8 cellular contexts compared by ENCODE assay signal in the genomic region with DNA sequence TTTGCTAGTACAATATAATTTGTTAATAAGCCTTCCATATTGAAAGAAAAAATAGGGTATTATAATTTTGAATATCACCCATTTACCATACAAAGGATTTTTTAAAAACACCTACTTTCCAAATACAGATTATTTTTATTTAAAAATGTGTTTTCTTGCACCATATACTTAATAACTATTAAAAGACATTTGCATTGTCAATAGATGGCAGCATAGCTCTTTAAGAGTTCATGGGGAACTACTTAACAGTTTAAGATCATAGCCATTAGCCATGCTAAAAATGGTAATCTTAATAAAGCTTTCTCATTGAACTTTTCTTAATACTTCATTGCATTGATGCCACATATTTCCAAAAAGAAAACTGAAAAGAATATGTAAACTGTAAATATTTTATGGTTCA.
DNase-seq lines count a peak whose midpoint lies in the region; TF ChIP-seq lines count a peak whose summit lies in the region.

No MANE protein-coding gene starts in this region.

- CTCF ChIA-PET in mammary epithelial cell (lab: Charles Lee; ENCODE audit: low non-redundant PET): interaction anchor here (0.7 kb wide), 1 partner anchor 1145 kb away, joined by 3 read pairs; no protein-coding TSS in a partner anchor
- CTCF ChIA-PET in activated CD4-positive, alpha-beta memory T cell treated with anti-CD3 and anti-CD28 coated beads, Interleukin-2, amount 10 ng/mL, durations not matched to agents 7 days and 5 days (lab: Charles Lee): no interaction called here

- H3K27me3 ChIP-seq in mammary epithelial cell (ENCODE audit: insufficient read depth, low read length): no peaks in the 10 kb centered on the region
- H3K27me3 ChIP-seq in neural cell (ENCODE audit: insufficient read depth, low read depth, low read length): no peaks in the 10 kb centered on the region

- dilution Hi-C loops in mammary epithelial cell (cut with HindIII; ENCODE audit: low sequenced_read_pairs): no loop called here

- no peaks in the 10 kb centered on the region for H3K27me3 Mint-ChIP-seq in activated CD4-positive, alpha-beta memory T cell treated with anti-CD3 and anti-CD28 coated beads, Interleukin-2, amount 10 ng/mL, durations not matched to agents 7 days and 5 days

- no peaks in the 10 kb centered on the region for H3K9me3 ChIP-seq in mammary epithelial cell (replicated peaks; ENCODE audit: insufficient read depth, low read length)
- H3K9me3 ChIP-seq in neural cell (ENCODE audit: low read length): no peaks in the 10 kb centered on the region

- H3K36me3 Mint-ChIP-seq in activated CD4-positive, alpha-beta memory T cell treated with anti-CD3 and anti-CD28 coated beads, Interleukin-2, amount 10 ng/mL, durations not matched to agents 7 days and 5 days (ENCODE audit: low read depth): no peaks in the 10 kb centered on the region

- TF ChIP-seq EP300 in neural cell (conservative IDR thresholded peaks at IDR 0.05; ENCODE audit: poor library complexity, severe bottlenecking): no peak

- peak; percentile 1 for DNase-seq in NCI-H2029 (lab: John Stamatoyannopoulos, UW)
- peak; percentile 21 for DNase-seq in mammary epithelial cell
- DNase-seq in NOMO-1 treated with dmso at 0.1 percent for 144 hours (lab: John Stamatoyannopoulos, UW; ENCODE audit: unreplicated experiment): no peak
- no peak for DNase-seq in GF-D8 (lab: John Stamatoyannopoulos, UW)
- DNase-seq in activated CD4-positive, alpha-beta memory T cell treated with anti-CD3 and anti-CD28 coated beads, Interleukin-2, amount 10 ng/mL, durations not matched to agents 7 days and 5 days: no peak
- no peak for DNase-seq in NCI-H2227 (lab: John Stamatoyannopoulos, UW; ENCODE audit: unreplicated experiment)

- H3K9ac ChIP-seq in mammary epithelial cell (ENCODE audit: insufficient read depth, low read length): no peak overlapping the region
- H3K9ac ChIP-seq in neural cell (ENCODE audit: low read length): no peak overlapping the region

- H3K4me1 ChIP-seq in mammary epithelial cell (ENCODE audit: insufficient read depth, low read length): no peaks in the 10 kb centered on the region

- no peak overlapping the region for H3K4me2 ChIP-seq in mammary epithelial cell (ENCODE audit: insufficient read depth, low read depth, low read length)
- H3K4me2 ChIP-seq in neural cell (ENCODE audit: low read length): no peak overlapping the region

- no peaks in the 10 kb centered on the region for H4K20me1 ChIP-seq in mammary epithelial cell (ENCODE audit: insufficient read depth, low read length)
- H4K20me1 ChIP-seq in neural cell (ENCODE audit: insufficient read depth): no peaks in the 10 kb centered on the region

- no peaks in the 10 kb centered on the region for H3F3A ChIP-seq in neural cell (ENCODE audit: insufficient read depth, low read length, poor library complexity, severe bottlenecking)

- H3K9me2 ChIP-seq in neural cell (ENCODE audit: insufficient read depth, low read length): no peaks in the 10 kb centered on the region

- BruUV-seq in mammary epithelial cell (replicated peaks; lab: Mats Ljungman, UMichigan): no TSS peak

- no peaks in the 10 kb centered on the region for H3K4me1 Mint-ChIP-seq in activated CD4-positive, alpha-beta memory T cell treated with anti-CD3 and anti-CD28 coated beads, Interleukin-2, amount 10 ng/mL, durations not matched to agents 7 days and 5 days

- H3K9me3 Mint-ChIP-seq in activated CD4-positive, alpha-beta memory T cell treated with anti-CD3 and anti-CD28 coated beads, Interleukin-2, amount 10 ng/mL, durations not matched to agents 7 days and 5 days: peaks cover 1% of the 10 kb centered on the region

- no peaks in the 10 kb centered on the region for H3K36me3 ChIP-seq in mammary epithelial cell (ENCODE audit: insufficient read depth, low read length)
- H3K36me3 ChIP-seq in neural cell (ENCODE audit: insufficient read depth, low read length): no peaks in the 10 kb centered on the region

- H3K79me2 ChIP-seq in mammary epithelial cell (ENCODE audit: insufficient read depth, low read length) (no peaks in the 10 kb centered on the region), neural cell (replicated peaks; ENCODE audit: insufficient read depth, low read length) (no peaks in the 10 kb centered on the region)

- TF ChIP-seq CTCF in GM12874 (IDR thresholded peaks at IDR 0.05; ENCODE audit: insufficient read depth, low read depth, low read length) (peak; percentile 8; the same call in 1 of the 2 replicates), mammary epithelial cell (conservative IDR thresholded peaks at IDR 0.05 in 1 of 2, IDR thresholded peaks at IDR 0.05 in 1 of 2; ENCODE audit: extremely low read depth in 1 of 2, insufficient read depth in 1 of 2, low read depth in 1 of 2, low read length in 2 of 2) (peak; percentile 38 to 61), neural cell (IDR thresholded peaks at IDR 0.05; ENCODE audit: poor library complexity, severe bottlenecking) (peak; percentile 74)

- H3K27ac ChIP-seq in mammary epithelial cell (ENCODE audit: insufficient read depth, low read depth, low read length): no peak overlapping the region
- no peak overlapping the region for H3K27ac ChIP-seq in neural cell (ENCODE audit: low read length)

- H3K4me3 ChIP-seq in mammary epithelial cell (replicated peaks in 1 of 3; ENCODE audit: insufficient read depth in 1 of 3, low read depth in 2 of 3, low read length in 3 of 3) (no peak overlapping the region), neural cell (ENCODE audit: low read length) (no peak overlapping the region)

- intact Hi-C loops in mammary epithelial cell (cut with micrococcal nuclease): loop anchor here (1.0 to 10.0 kb wide), 4 partner anchors 387 to 1553 kb away; no protein-coding TSS in a partner anchor

- no peak overlapping the region for H3K27ac Mint-ChIP-seq in activated CD4-positive, alpha-beta memory T cell treated with anti-CD3 and anti-CD28 coated beads, Interleukin-2, amount 10 ng/mL, durations not matched to agents 7 days and 5 days

- peak; percentile 80 for TF ChIP-seq RAD21 in neural cell (conservative IDR thresholded peaks at IDR 0.05)

- H2AFZ ChIP-seq in mammary epithelial cell (ENCODE audit: low read depth, low read length) (no peak overlapping the region), neural cell (ENCODE audit: low read depth, low read length) (no peak overlapping the region)

- no peak overlapping the region for H3K4me3 Mint-ChIP-seq in activated CD4-positive, alpha-beta memory T cell treated with anti-CD3 and anti-CD28 coated beads, Interleukin-2, amount 10 ng/mL, durations not matched to agents 7 days and 5 days

- POLR2A ChIA-PET in activated CD4-positive, alpha-beta memory T cell treated with anti-CD3 and anti-CD28 coated beads, Interleukin-2, amount 10 ng/mL, durations not matched to agents 7 days and 5 days (lab: Charles Lee): no interaction called here

- in situ Hi-C loops in mammary epithelial cell (cut with MboI; ENCODE audit: low sequenced_read_pairs in 2 of 2): loop anchor here in 1 of 2 donors (25.0 kb wide), 2 partner anchors 545 to 1545 kb away; no protein-coding TSS in a partner anchor

TF ChIP-seq in neural cell, 6 proteins besides CTCF, POLR2A, EP300 and RAD21:
- TF ChIP-seq TAF1 (IDR thresholded peaks at IDR 0.05; ENCODE audit: low read depth) (no peak), SMC3 (conservative IDR thresholded peaks at IDR 0.05; ENCODE audit: poor library complexity) (peak; percentile 74)

Comparison
In these comparisons a context has a peak if more than half of its experiments do, and no peak if none do; other contexts are left out.
1. CTCF ChIP-seq: peak in every context shown above with its lines; median percentile 74 in neural cell; 50 in mammary epithelial cell; 8 in GM12874.
2. DNase-seq: peak in NCI-H2029 (single experiment) and mammary epithelial cell (single experiment); none in NOMO-1 treated with dmso at 0.1 percent for 144 hours (single experiment), GF-D8 (single experiment), activated CD4-positive, alpha-beta memory T cell treated with anti-CD3 and anti-CD28 coated beads, Interleukin-2, amount 10 ng/mL, durations not matched to agents 7 days and 5 days (single experiment) and NCI-H2227 (single experiment).